24 cellular contexts compared by ENCODE assay signal in genomic region chr2:76642122-76642521, GRCh38.
DNase-seq lines count a peak whose midpoint lies in the region; ATAC-seq, FAIRE-seq and TF ChIP-seq lines count a peak whose summit lies in the region.
"Had no signal": no experiment of that assay in that cellular context is flagged by ENCODE, and none has a peak within 500 bp of the region (broad histone marks: within the 10 kb centered on the region; RNA-seq: fewer than 3 reads in every experiment).

No MANE protein-coding gene starts in this region.

- H3K27ac ChIP-seq in GM23338 (ENCODE audit: low read depth), result no peak overlapping the region
- no peak overlapping the region for H3K27ac ChIP-seq in mesendoderm (ENCODE audit: low read depth, low read length)
- H3K27ac ChIP-seq: SJCRH30 had no signal

- no peaks in the 10 kb centered on the region for H3K27me3 Mint-ChIP-seq in GM23338 (ENCODE audit: insufficient read depth, low read depth, poor library complexity)
- H3K27me3 Mint-ChIP-seq: CD4-positive, alpha-beta memory T cell had no signal

- H3K9me2 ChIP-seq in GM23338 (ENCODE audit: insufficient read depth), result no peaks in the 10 kb centered on the region

- no peak overlapping the region for H2BK5ac ChIP-seq in mesendoderm (ENCODE audit: low read length)

- no peak overlapping the region for H3K56ac ChIP-seq in mesendoderm (ENCODE audit: low read length)

- H3K79me2 ChIP-seq in GM23338 (replicated peaks; ENCODE audit: insufficient read depth) (no peaks in the 10 kb centered on the region), mesendoderm (ENCODE audit: control insufficient read depth, insufficient read depth, low read length) (no peaks in the 10 kb centered on the region)

- no peak overlapping the region for H3K18ac ChIP-seq in mesendoderm (ENCODE audit: low read length)

- no peak for TF ChIP-seq POLR2A in GM12891 (IDR thresholded peaks at IDR 0.05; ENCODE audit: low read depth, low read length)

- no peaks in the 10 kb centered on the region for H3F3A ChIP-seq in GM23338 (replicated peaks; ENCODE audit: low read depth)

- no peak for FAIRE-seq in GM12891 (lab: Jason Lieb, UNC)
- FAIRE-seq: G401.6, H54, HTR-8/SVneo, K562, RCC 7860 had no signal

- H3K4me1 ChIP-seq in GM23338 (ENCODE audit: insufficient read depth), result no peaks in the 10 kb centered on the region
- H3K4me1 ChIP-seq in mesendoderm (ENCODE audit: control insufficient read depth, low read depth, low read length), result no peaks in the 10 kb centered on the region

- H3K9ac ChIP-seq in mesendoderm (ENCODE audit: low read length), result no peak overlapping the region

- H3K4me3 Mint-ChIP-seq in GM23338, result no peak overlapping the region
- H3K4me3 Mint-ChIP-seq: CD4-positive, alpha-beta memory T cell had no signal

- H3K27me3 ChIP-seq in GM23338 (ENCODE audit: insufficient read depth), result no peaks in the 10 kb centered on the region
- no peaks in the 10 kb centered on the region for H3K27me3 ChIP-seq in mesendoderm (ENCODE audit: insufficient read depth, low read length, poor library complexity)
- H3K27me3 ChIP-seq: SJCRH30 had no signal

- ATAC-seq in GM23338 (peak; percentile 52), left ventricle myocardium superior (peak; percentile 90), HG03520 (IDR thresholded peaks at IDR 0.05; ENCODE audit: unreplicated experiment) (no peak)
- ATAC-seq: K562 had no signal

- H3K4me3 ChIP-seq in GM23338 (no peak overlapping the region), mesendoderm (ENCODE audit: low read length) (no peak overlapping the region)
- H3K4me3 ChIP-seq: K562, SJCRH30 had no signal

- H2AFZ ChIP-seq in GM23338, result no peak overlapping the region

- WGBS in mesendoderm (ENCODE audit: extremely low coverage, insufficient coverage, low lambda C conversion rate), result no CpG with 5 or more reads among the region's 2 CpGs

- peaks cover 4% of the 10 kb centered on the region; the same call in 2 of the 3 replicates for H3K4me1 Mint-ChIP-seq in GM23338
- H3K4me1 Mint-ChIP-seq: CD4-positive, alpha-beta memory T cell had no signal

- 0 out of 3 replicates have a peak, but pooled peaks cover 6% of the 10 kb centered on the region for H3K9me3 Mint-ChIP-seq in GM23338

- H4K8ac ChIP-seq in mesendoderm (ENCODE audit: low read depth, low read length), result no peak overlapping the region

- H2AK5ac ChIP-seq in mesendoderm (ENCODE audit: low read length), result no peak overlapping the region

- H3K4me2 ChIP-seq in GM23338, result no peak overlapping the region
- H3K4me2 ChIP-seq in mesendoderm (ENCODE audit: low read length), result no peak overlapping the region

- no peak overlapping the region for H2BK15ac ChIP-seq in mesendoderm (replicated peaks; ENCODE audit: low read depth)

- no peak for TF ChIP-seq CTCF in GM23338 (conservative IDR thresholded peaks at IDR 0.05; ENCODE audit: low read depth in 2 of 2)

- no peak overlapping the region for H3K4ac ChIP-seq in mesendoderm (ENCODE audit: low read depth, low read length)

- no peaks in the 10 kb centered on the region for H3K36me3 Mint-ChIP-seq in GM23338 (ENCODE audit: low read depth)
- H3K36me3 Mint-ChIP-seq: CD4-positive, alpha-beta memory T cell had no signal

- no peak for DNase-seq in GM23338 (ENCODE audit: low spot score)
- peak; percentile 18 for DNase-seq in SK-N-DZ (ENCODE audit: low spot score)
- peak; percentile 11 for DNase-seq in left ventricle myocardium superior
- peak; percentile 85 for DNase-seq in mesendoderm
- no peak for DNase-seq in GM12891 (ENCODE audit: insufficient read length, low spot score)
- no peak for DNase-seq in mucosa of gallbladder (ENCODE audit: low spot score)
- DNase-seq: C1 segment of cervical spinal cord; CD4-positive, alpha-beta memory T cell; COR-L47; DMS53; Kasumi-1; NCI-H1092 treated with DMSO at 0.1 percent for 48 hours; NCI-H1436; NCI-H187; NCI-H2081 treated with DMSO at 0.1 percent for 48 hours; NCI-H524 treated with DMSO at 0.1 percent for 48 hours; NCI-H774; SJCRH30 had no signal

- H4K20me1 ChIP-seq in GM23338 (replicated peaks; ENCODE audit: insufficient read depth), result no peaks in the 10 kb centered on the region

- H2BK120ac ChIP-seq in mesendoderm (ENCODE audit: low read depth, low read length), result no peak overlapping the region

- H3K27ac Mint-ChIP-seq in GM23338, result no peak overlapping the region; the same call in 1 of the 2 replicates
- H3K27ac Mint-ChIP-seq: CD4-positive, alpha-beta memory T cell had no signal

- intact Hi-C loops in left ventricle myocardium superior (cut with micrococcal nuclease), result no loop called here

- H4K5ac ChIP-seq in mesendoderm (ENCODE audit: low read length), result no peak overlapping the region

- H3K23ac ChIP-seq in mesendoderm (ENCODE audit: low read length), result no peak overlapping the region

- no peaks in the 10 kb centered on the region for H3K36me3 ChIP-seq in GM23338 (ENCODE audit: insufficient read depth)
- H3K36me3 ChIP-seq in mesendoderm (ENCODE audit: control insufficient read depth, insufficient read depth, low read length), result no peaks in the 10 kb centered on the region
- H3K36me3 ChIP-seq: SJCRH30 had no signal

- no peaks in the 10 kb centered on the region for H3K79me1 ChIP-seq in mesendoderm (ENCODE audit: low read length)

TF ChIP-seq in GM23338, 12 proteins besides CTCF, POLR2A, EP300 and RAD21:
- TF ChIP-seq CREB1 (CRISPR knock-in tag; IDR thresholded peaks at IDR 0.05; ENCODE audit: low read depth) (no peak), EZH2phosphoT487 (IDR thresholded peaks at IDR 0.05; ENCODE audit: unreplicated experiment) (no peak)
- TF ChIP-seq, protein P1, sequence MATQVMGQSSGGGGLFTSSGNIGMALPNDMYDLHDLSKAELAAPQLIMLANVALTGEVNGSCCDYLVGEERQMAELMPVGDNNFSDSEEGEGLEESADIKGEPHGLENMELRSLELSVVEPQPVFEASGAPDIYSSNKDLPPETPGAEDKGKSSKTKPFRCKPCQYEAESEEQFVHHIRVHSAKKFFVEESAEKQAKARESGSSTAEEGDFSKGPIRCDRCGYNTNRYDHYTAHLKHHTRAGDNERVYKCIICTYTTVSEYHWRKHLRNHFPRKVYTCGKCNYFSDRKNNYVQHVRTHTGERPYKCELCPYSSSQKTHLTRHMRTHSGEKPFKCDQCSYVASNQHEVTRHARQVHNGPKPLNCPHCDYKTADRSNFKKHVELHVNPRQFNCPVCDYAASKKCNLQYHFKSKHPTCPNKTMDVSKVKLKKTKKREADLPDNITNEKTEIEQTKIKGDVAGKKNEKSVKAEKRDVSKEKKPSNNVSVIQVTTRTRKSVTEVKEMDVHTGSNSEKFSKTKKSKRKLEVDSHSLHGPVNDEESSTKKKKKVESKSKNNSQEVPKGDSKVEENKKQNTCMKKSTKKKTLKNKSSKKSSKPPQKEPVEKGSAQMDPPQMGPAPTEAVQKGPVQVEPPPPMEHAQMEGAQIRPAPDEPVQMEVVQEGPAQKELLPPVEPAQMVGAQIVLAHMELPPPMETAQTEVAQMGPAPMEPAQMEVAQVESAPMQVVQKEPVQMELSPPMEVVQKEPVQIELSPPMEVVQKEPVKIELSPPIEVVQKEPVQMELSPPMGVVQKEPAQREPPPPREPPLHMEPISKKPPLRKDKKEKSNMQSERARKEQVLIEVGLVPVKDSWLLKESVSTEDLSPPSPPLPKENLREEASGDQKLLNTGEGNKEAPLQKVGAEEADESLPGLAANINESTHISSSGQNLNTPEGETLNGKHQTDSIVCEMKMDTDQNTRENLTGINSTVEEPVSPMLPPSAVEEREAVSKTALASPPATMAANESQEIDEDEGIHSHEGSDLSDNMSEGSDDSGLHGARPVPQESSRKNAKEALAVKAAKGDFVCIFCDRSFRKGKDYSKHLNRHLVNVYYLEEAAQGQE (IDR thresholded peaks at IDR 0.05; ENCODE audit: unreplicated experiment), result no peak

TF ChIP-seq in GM12891, 5 proteins besides CTCF, POLR2A, EP300 and RAD21:
- TF ChIP-seq POLR2AphosphoS5 (IDR thresholded peaks at IDR 0.05; ENCODE audit: low read depth, low read length) (no peak), SPI1 (IDR thresholded peaks at IDR 0.05; ENCODE audit: low read depth, low read length) (no peak), POU2F2 (IDR thresholded peaks at IDR 0.05; ENCODE audit: low read depth, low read length) (no peak), TAF1 (IDR thresholded peaks at IDR 0.05; ENCODE audit: low read depth, low read length) (no peak), PAX5 (IDR thresholded peaks at IDR 0.05; ENCODE audit: insufficient read depth, low read length, severe bottlenecking) (no peak)
TF ChIP-seq in GM12891: peak in this region for 0.

Comparison
In these comparisons a context has a peak if more than half of its experiments do, and no peak if none do; other contexts are left out.
1. DNase-seq: peak in SK-N-DZ (single experiment), left ventricle myocardium superior (single experiment) and mesendoderm (single experiment); none in GM23338 (single experiment), GM12891 (single experiment) and mucosa of gallbladder (single experiment).